8 cellular contexts compared by ENCODE assay signal in the genomic region with DNA sequence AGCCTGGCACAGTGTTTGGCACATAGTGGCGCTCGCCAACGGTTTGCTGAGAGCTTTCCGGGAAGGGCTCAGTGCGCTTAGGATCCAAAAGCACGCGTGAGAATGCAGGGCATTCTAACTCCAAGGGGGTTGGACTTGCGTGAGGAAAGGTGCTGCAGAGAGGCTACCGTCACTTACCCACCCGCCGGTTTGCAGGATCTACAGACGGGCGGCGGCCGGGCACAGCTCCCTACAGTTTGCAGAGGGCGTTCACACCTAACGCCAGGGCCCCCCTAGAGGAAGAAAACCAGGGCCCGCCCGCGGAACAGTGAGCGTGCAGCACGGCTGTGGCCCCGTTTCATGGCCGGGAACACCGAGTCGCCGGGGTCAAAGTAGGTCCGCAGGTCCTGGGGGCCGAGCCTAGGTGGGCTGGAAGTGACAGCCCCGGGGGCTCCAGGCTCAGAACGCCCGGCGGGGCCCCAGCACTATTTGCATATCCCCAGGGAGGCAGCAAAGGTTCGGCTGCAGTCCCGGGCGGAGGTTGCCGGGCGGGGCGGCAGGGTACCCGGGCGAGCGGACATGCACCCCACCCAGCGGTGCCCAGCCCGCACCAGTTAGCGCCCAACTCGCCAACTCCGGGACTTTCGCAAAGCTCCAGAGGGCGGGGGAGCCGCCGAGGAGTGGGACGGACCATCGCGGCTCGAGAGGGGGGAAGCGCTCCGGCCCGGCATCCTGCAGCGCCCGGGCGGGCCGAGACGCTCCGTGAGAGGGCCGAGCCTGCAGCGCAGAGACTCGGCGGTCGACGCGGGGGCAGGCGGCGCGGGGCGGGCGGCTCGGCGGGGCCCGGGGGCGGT. TPM values are rescaled to one million over a fixed set of nuclear protein-coding genes. Genes with fewer than 3 reads are reported as not detected.
DNase-seq lines count a peak whose midpoint lies in the region; ATAC-seq, FAIRE-seq and TF ChIP-seq lines count a peak whose summit lies in the region.

No MANE protein-coding gene starts in this region.

- peak; percentile 60; the same call in 2 of the 3 replicates for TF ChIP-seq CTCF in GM12872 (IDR thresholded peaks at IDR 0.05; ENCODE audit: insufficient read depth, low read depth, low read length)
- TF ChIP-seq CTCF in LNCaP clone FGC (IDR thresholded peaks at IDR 0.05; ENCODE audit: control insufficient read depth, extremely low read depth, insufficient read depth) = peak; percentile 31
- peak in 1 of 3 experiments; percentile 40 for TF ChIP-seq CTCF in vagina (IDR thresholded peaks at IDR 0.05)

- no peaks in the 10 kb centered on the region for H3K36me3 ChIP-seq in vagina

- H3K27me3 ChIP-seq in right cardiac atrium (ENCODE audit: control insufficient read depth, insufficient read depth) (no peaks in the 10 kb centered on the region), vagina (no peaks in the 10 kb centered on the region)

- TF ChIP-seq POLR2A in H54 (IDR thresholded peaks at IDR 0.05; ENCODE audit: low read depth, low read length) (peak; percentile 83), vagina (IDR thresholded peaks at IDR 0.05) (no peak)

- H3K4me1 ChIP-seq in right cardiac atrium (ENCODE audit: control insufficient read depth, insufficient read depth, low read length) (peaks cover 9% of the 10 kb centered on the region), vagina (peaks cover 41% of the 10 kb centered on the region)

- H3K4me3 ChIP-seq in LNCaP clone FGC (ENCODE audit: low read depth, low read length) = peak overlapping the region; percentile 75
- peak overlapping the region; percentile 87 for H3K4me3 ChIP-seq in right cardiac atrium (ENCODE audit: low read length)
- H3K4me3 ChIP-seq in vagina = peak overlapping the region; percentile 88

- under 1% methylated on average over 80 of the region's 80 CpGs for WGBS in right cardiac atrium

- DNase-seq in H54 (ENCODE audit: insufficient read length, low spot score) = peak; percentile 93
- DNase-seq in LNCaP clone FGC (ENCODE audit: low read depth) = no peak
- DNase-seq in T-helper 1 cell = peak; percentile 68 to 87 (median 73)
- peak; percentile 75 for DNase-seq in amniotic stem cell (lab: John Stamatoyannopoulos, UW)
- DNase-seq in right cardiac atrium = peak; percentile 90 to 95 (median 94)
- DNase-seq in putamen (ENCODE audit: low spot score) = peak; percentile 83
- no peak for DNase-seq in vagina (ENCODE audit: extremely low spot score in 2 of 2)

- H3K27ac ChIP-seq in right cardiac atrium (ENCODE audit: low read length) = peak overlapping the region; percentile 38
- H3K27ac ChIP-seq in vagina = peak overlapping the region; percentile 80

- ATAC-seq in right cardiac atrium = peak; percentile 94 to 95

- H3K9me3 ChIP-seq in right cardiac atrium (ENCODE audit: control insufficient read depth, low read length) (no peaks in the 10 kb centered on the region), vagina (no peaks in the 10 kb centered on the region)

- FAIRE-seq in H54 (lab: Jason Lieb, UNC) = no peak

- intact Hi-C loops in right cardiac atrium (cut with DNase I) (loop anchor here (5.0 to 10.0 kb wide), 4 partner anchors 212 to 215 kb away; no protein-coding TSS in a partner anchor), vagina (cut with DNase I) (loop anchor here (10.0 kb wide), 1 partner anchor 215 kb away; no protein-coding TSS in a partner anchor)

RNA-seq across cellular contexts. Expression of a gene that starts 0.5 kb away (rescaled TPM):
- total RNA-seq in right cardiac atrium = 10 to 100 TPM; 12.8 to 21.7 (median 16.1) TPM
- polyA plus RNA-seq in right cardiac atrium = 3.4 TPM
- 11.5 TPM for total RNA-seq in vagina

Comparison
In these comparisons a context has a peak if more than half of its experiments do, and no peak if none do; other contexts are left out.
1. DNase-seq: peak in H54 (single experiment), T-helper 1 cell (5 of 5), amniotic stem cell (single experiment), right cardiac atrium (3 of 3) and putamen (single experiment); none in LNCaP clone FGC (single experiment) and vagina (0 of 2).
2. Peak in every context shown above with its lines, with median percentiles within 50 percentile points of each other: H3K4me3 ChIP-seq.